In genomic region chr7:76211216-76211615, GRCh38 we compare ENCODE assay signal across 23 cellular contexts. TPM values are rescaled to one million over a fixed set of nuclear protein-coding genes. Genes with fewer than 3 reads are reported as not detected.
DNase-seq lines count a peak whose midpoint lies in the region; ATAC-seq and TF ChIP-seq lines count a peak whose summit lies in the region.
"Had no signal": no experiment of that assay in that cellular context is flagged by ENCODE, and none has a peak within 500 bp of the region (broad histone marks: within the 10 kb centered on the region; RNA-seq: fewer than 3 reads in every experiment).

No MANE protein-coding gene starts in this region.

- no peak overlapping the region for H2BK120ac ChIP-seq in neuronal stem cell (ENCODE audit: low read depth, low read length)

- H3K27ac Mint-ChIP-seq in activated CD8-positive, alpha-beta memory T cell treated with anti-CD3 and anti-CD28 coated beads, Interleukin-2, amount 10 ng/mL, durations not matched to agents 7 days and 5 days, result no peak overlapping the region
- H3K27ac Mint-ChIP-seq: CD4-positive, alpha-beta T cell; CD8-positive, alpha-beta memory T cell; GM23338 had no signal

- H3K27ac ChIP-seq in WERI-Rb-1, result peak overlapping the region; percentile 10; the same call in 1 of the 2 replicates
- no peak overlapping the region for H3K27ac ChIP-seq in neuronal stem cell (replicated peaks; ENCODE audit: low read length)
- H3K27ac ChIP-seq: A549; BLaER1 treated with 17β-estradiol and CSF1 and Interleukin-3, amounts not matched to agents 10 nM and 100 nM had no signal

- H3K9me3 ChIP-seq in WERI-Rb-1 (ENCODE audit: severe bottlenecking) (no peaks in the 10 kb centered on the region), neuronal stem cell (replicated peaks in 1 of 2; ENCODE audit: control insufficient read depth in 2 of 2, insufficient read depth in 1 of 2, low read depth in 1 of 2, low read length in 2 of 2) (no peaks in the 10 kb centered on the region)
- H3K9me3 ChIP-seq: A549; BE2C; BLaER1 treated with 17β-estradiol and CSF1 and Interleukin-3, amounts not matched to agents 10 nM and 100 nM had no signal

- H3K36me3 Mint-ChIP-seq in activated CD8-positive, alpha-beta memory T cell treated with anti-CD3 and anti-CD28 coated beads, Interleukin-2, amount 10 ng/mL, durations not matched to agents 7 days and 5 days, result no peaks in the 10 kb centered on the region
- H3K36me3 Mint-ChIP-seq: CD14-positive monocyte; CD8-positive, alpha-beta memory T cell had no signal

- H3K27me3 Mint-ChIP-seq in activated CD8-positive, alpha-beta memory T cell treated with anti-CD3 and anti-CD28 coated beads, Interleukin-2, amount 10 ng/mL, durations not matched to agents 7 days and 5 days, result peaks cover 2% of the 10 kb centered on the region

- no peaks in the 10 kb centered on the region for H3K9me3 Mint-ChIP-seq in activated CD8-positive, alpha-beta memory T cell treated with anti-CD3 and anti-CD28 coated beads, Interleukin-2, amount 10 ng/mL, durations not matched to agents 7 days and 5 days (ENCODE audit: low read depth)
- H3K9me3 Mint-ChIP-seq: CD14-positive monocyte; CD4-positive, alpha-beta T cell; CD8-positive, alpha-beta memory T cell; GM23338 had no signal

- CTCF ChIA-PET in activated CD8-positive, alpha-beta memory T cell treated with anti-CD3 and anti-CD28 coated beads, Interleukin-2, amount 10 ng/mL, durations not matched to agents 7 days and 5 days (lab: Charles Lee), result no interaction called here

- no peak overlapping the region for H3K4me3 Mint-ChIP-seq in activated CD8-positive, alpha-beta memory T cell treated with anti-CD3 and anti-CD28 coated beads, Interleukin-2, amount 10 ng/mL, durations not matched to agents 7 days and 5 days
- H3K4me3 Mint-ChIP-seq: CD14-positive monocyte; CD4-positive, alpha-beta T cell; CD8-positive, alpha-beta memory T cell; GM23338 had no signal

- no peak overlapping the region for H2BK12ac ChIP-seq in neuronal stem cell (ENCODE audit: low read length)

- peak overlapping the region; percentile 37 for H2AK5ac ChIP-seq in neuronal stem cell (ENCODE audit: low read depth, low read length)

- H3K4me3 ChIP-seq in WERI-Rb-1 (ENCODE audit: low read depth, low read length) (no peak overlapping the region), neuronal stem cell (ENCODE audit: low read length in 2 of 2) (no peak overlapping the region)
- H3K4me3 ChIP-seq: A549; BLaER1 treated with 17β-estradiol and CSF1 and Interleukin-3, amounts not matched to agents 10 nM and 100 nM; GM12878; GM23338 had no signal

- no peak overlapping the region for H2BK5ac ChIP-seq in neuronal stem cell (ENCODE audit: low read length)

- no peak overlapping the region for H3K4ac ChIP-seq in neuronal stem cell (ENCODE audit: low read length)

- H3K23ac ChIP-seq in neuronal stem cell (ENCODE audit: low read depth, low read length, poor library complexity), result no peak overlapping the region

- no peak overlapping the region for H3K9ac ChIP-seq in neuronal stem cell (ENCODE audit: low read depth, low read length, poor library complexity)
- H3K9ac ChIP-seq: BLaER1 treated with 17β-estradiol and CSF1 and Interleukin-3, amounts not matched to agents 10 nM and 100 nM had no signal

- WGBS in neuronal stem cell (ENCODE audit: extremely low coverage in 2 of 2, insufficient read length in 2 of 2, insufficient replicate concordance in 1 of 2), 2 donors, result no CpG with 5 or more reads among the region's 11 CpGs

- DNase-seq in G401 (ENCODE audit: low spot score) (peak; percentile 92), WERI-Rb-1 (peak; percentile 24), cerebellum (ENCODE audit: low spot score) (peak; percentile 74), neuronal stem cell (ENCODE audit: low spot score) (no peak), DMS79 treated with DMSO at 0.1 percent for 48 hours (lab: John Stamatoyannopoulos, UW) (no peak)
- no peak for DNase-seq in activated CD8-positive, alpha-beta memory T cell treated with anti-CD3 and anti-CD28 coated beads, Interleukin-2, amount 10 ng/mL, durations not matched to agents 7 days and 5 days
- DNase-seq: 8988T; ACHN; AML-193; BE2C; CD4-positive, alpha-beta T cell; CD8-positive, alpha-beta memory T cell; DMS 273 treated with DMSO at 0.1 percent for 48 hours; DMS79; GDM1; HCEC 1CT had no signal

- no peaks in the 10 kb centered on the region for H3K79me1 ChIP-seq in neuronal stem cell (ENCODE audit: low read depth, low read length)

- H2AFZ ChIP-seq in neuronal stem cell (ENCODE audit: low read length), result no peak overlapping the region
- H2AFZ ChIP-seq: GM23338 had no signal

- H3K4me1 ChIP-seq in neuronal stem cell (ENCODE audit: control insufficient read depth in 2 of 2, insufficient read depth in 1 of 2, low read depth in 1 of 2, low read length in 2 of 2), result peaks cover 0 to under 1% of the 10 kb centered on the region in 2 donors
- H3K4me1 ChIP-seq: A549; BLaER1 treated with 17β-estradiol and CSF1 and Interleukin-3, amounts not matched to agents 10 nM and 100 nM had no signal

- ATAC-seq in GM18909 (IDR thresholded peaks at IDR 0.05; ENCODE audit: poor library complexity, unreplicated experiment) (no peak), esophagus mucosa (no peak)
- ATAC-seq in activated CD8-positive, alpha-beta memory T cell treated with anti-CD3 and anti-CD28 coated beads, Interleukin-2, amount 10 ng/mL, durations not matched to agents 7 days and 5 days, result no peak
- ATAC-seq: A549, GM12878, GM23338 had no signal

- in situ Hi-C loops in G401 (cut with HindIII; ENCODE audit: low sequenced_read_pairs), result no loop called here

- H3K14ac ChIP-seq in neuronal stem cell (ENCODE audit: low read length), result no peak overlapping the region

- H3K36me3 ChIP-seq in WERI-Rb-1, result peaks cover 13% of the 10 kb centered on the region
- no peaks in the 10 kb centered on the region for H3K36me3 ChIP-seq in neuronal stem cell (replicated peaks in 1 of 2; ENCODE audit: control insufficient read depth in 2 of 2, insufficient read depth in 2 of 2, low read length in 2 of 2)
- H3K36me3 ChIP-seq: BLaER1 treated with 17β-estradiol and CSF1 and Interleukin-3, amounts not matched to agents 10 nM and 100 nM had no signal

- H2BK15ac ChIP-seq in neuronal stem cell (ENCODE audit: low read length), result no peak overlapping the region

- H4K8ac ChIP-seq in neuronal stem cell (ENCODE audit: low read depth, low read length), result no peak overlapping the region

- H3K4me1 Mint-ChIP-seq in activated CD8-positive, alpha-beta memory T cell treated with anti-CD3 and anti-CD28 coated beads, Interleukin-2, amount 10 ng/mL, durations not matched to agents 7 days and 5 days, result no peaks in the 10 kb centered on the region
- H3K4me1 Mint-ChIP-seq: CD14-positive monocyte; CD8-positive, alpha-beta memory T cell; GM23338 had no signal

- H3K4me2 ChIP-seq in neuronal stem cell (ENCODE audit: insufficient read depth, low read length, poor library complexity, severe bottlenecking), result no peak overlapping the region
- H3K4me2 ChIP-seq: A549; BLaER1 treated with 17β-estradiol and CSF1 and Interleukin-3, amounts not matched to agents 10 nM and 100 nM; GM23338 had no signal

- H3K27me3 ChIP-seq in WERI-Rb-1 (ENCODE audit: insufficient read depth, low read depth, severe bottlenecking) (no peaks in the 10 kb centered on the region), neuronal stem cell (ENCODE audit: control insufficient read depth in 3 of 3, insufficient read depth in 3 of 3, low read depth in 1 of 3, low read length in 3 of 3) (peaks cover 0 to 10% (median 0%) of the 10 kb centered on the region in 3 experiments)
- H3K27me3 ChIP-seq: BE2C had no signal

- no peak for TF ChIP-seq CTCF in WERI-Rb-1 (IDR thresholded peaks at IDR 0.05; ENCODE audit: low read depth, low read length)

- no peak overlapping the region for H4K91ac ChIP-seq in neuronal stem cell (ENCODE audit: low read depth, low read length, poor library complexity)

- H3K18ac ChIP-seq in neuronal stem cell (ENCODE audit: low read length), result peak overlapping the region; percentile 28

RNA-seq across cellular contexts. Expression of gene SRRM3, which starts 9.5 kb away (rescaled TPM):
- 5.8 and 8.5 TPM in 2 replicates for total RNA-seq in G401 (2014; rRNA removed; shearing (Covaris generic))
- 16.3 TPM for total RNA-seq in cerebellum
- polyA plus RNA-seq in neuronal stem cell (2013, experiment 1 of 2), result 4.1 TPM
- polyA plus RNA-seq in neuronal stem cell (2013, experiment 2 of 2), result 3.9 TPM
- total RNA-seq in esophagus mucosa, result 6.2 TPM
- under 1 TPM in 1 of 2 experiments, not detected in 1; 0.09 TPM for total RNA-seq in activated CD8-positive, alpha-beta memory T cell treated with anti-CD3 and anti-CD28 coated beads, Interleukin-2, amount 10 ng/mL, durations not matched to agents 7 days and 5 days
- total RNA-seq: CD4-positive, alpha-beta T cell; CD8-positive, alpha-beta memory T cell had no signal
- polyA plus RNA-seq: CD14-positive monocyte; CD8-positive, alpha-beta memory T cell had no signal

Comparison
In these comparisons a context has a peak if more than half of its experiments do, and no peak if none do; other contexts are left out.
1. DNase-seq: peak in G401 (single experiment), WERI-Rb-1 (single experiment) and cerebellum (single experiment); none in neuronal stem cell (single experiment), DMS79 treated with DMSO at 0.1 percent for 48 hours (single experiment) and activated CD8-positive, alpha-beta memory T cell treated with anti-CD3 and anti-CD28 coated beads, Interleukin-2, amount 10 ng/mL, durations not matched to agents 7 days and 5 days (single experiment).